Comparison of ENCODE assay signal across 6 cellular contexts in genomic region chr14:30331030-30331429, GRCh38.
"Had no signal": no experiment of that assay in that cellular context is flagged by ENCODE, and none has a peak within 500 bp of the region (broad histone marks: within the 10 kb centered on the region; RNA-seq: fewer than 3 reads in every experiment).

No MANE protein-coding gene starts in this region.

- H3K4me3 Mint-ChIP-seq: IgD-negative memory B cell had no signal

- H3K27ac ChIP-seq: HL-60 had no signal

- H3K27ac Mint-ChIP-seq: IgD-negative memory B cell had no signal

- FAIRE-seq: HTR-8/SVneo had no signal

- ATAC-seq: K562 had no signal

- DNase-seq: IMR-90, KBM-7 had no signal

- H3K36me3 Mint-ChIP-seq: IgD-negative memory B cell had no signal

- H3K4me3 ChIP-seq: K562 had no signal
